27 cellular contexts compared by ENCODE assay signal in the genomic region with DNA sequence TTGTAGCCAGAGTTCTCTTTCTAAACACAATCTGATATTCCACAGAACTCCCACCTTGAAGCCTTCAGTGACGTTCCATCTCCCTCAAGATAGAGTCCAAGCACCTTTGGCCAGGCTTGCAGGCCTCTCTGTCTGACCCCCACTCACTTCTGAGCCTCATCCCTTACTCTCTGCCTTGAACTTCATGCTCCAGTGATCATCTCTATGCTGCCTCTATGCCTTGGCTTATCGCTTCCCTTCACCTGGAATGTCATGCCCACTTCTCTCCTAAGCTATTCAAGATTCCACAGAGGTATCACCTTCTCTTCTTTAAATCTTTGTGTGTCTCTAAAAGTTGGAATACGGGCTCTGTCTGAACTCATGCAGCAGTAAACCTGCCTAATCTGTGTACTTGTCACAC. TPM values are rescaled to one million over a fixed set of nuclear protein-coding genes. Genes with fewer than 3 reads are reported as not detected.
"Had no signal": no experiment of that assay in that cellular context is flagged by ENCODE, and none has a peak within 500 bp of the region (broad histone marks: within the 10 kb centered on the region; RNA-seq: fewer than 3 reads in every experiment).

No MANE protein-coding gene starts in this region.

- H3K27me3 ChIP-seq: colonic mucosa, gastroesophageal sphincter, heart left ventricle, hepatocyte, pancreas, right atrium auricular region, sigmoid colon, thyroid gland, vagina had no signal

- FAIRE-seq: kidney, pancreas had no signal

- H3K4me1 ChIP-seq: colonic mucosa, gastroesophageal sphincter, pancreas, right atrium auricular region, sigmoid colon, stomach, thyroid gland had no signal

- H3K4me2 ChIP-seq: hepatocyte had no signal

- H3K4me1 Mint-ChIP-seq: endodermal cell; naive B cell; stimulated activated effector memory CD8-positive, alpha-beta T cell treated with anti-CD3 and anti-CD28 coated beads, Interleukin-12 subunit alpha, Interleukin-12 subunit beta, amount 100 ng/mL, for 72 hours had no signal

- H3K9me3 ChIP-seq: colonic mucosa, gastroesophageal sphincter, heart left ventricle, pancreas, right atrium auricular region, sigmoid colon, stomach, thyroid gland, vagina had no signal

- H3K9me3 Mint-ChIP-seq: dendritic cell treated with granulocyte-macrophage colony-stimulating factor and Interleukin-4, amounts not matched to agents 40 ng/mL and 50 ng/mL, for 4 days; endodermal cell; memory B cell; naive B cell; natural killer cell treated with Interleukin-12 subunit alpha and Interleukin-12 subunit beta and Interleukin-15 and Interleukin-18, amount 100 ng/mL, for 72 hours; stimulated activated effector memory CD8-positive, alpha-beta T cell treated with anti-CD3 and anti-CD28 coated beads, Interleukin-12 subunit alpha, Interleukin-12 subunit beta, amount 100 ng/mL, for 72 hours had no signal

- H3K4me3 ChIP-seq: colonic mucosa, gastroesophageal sphincter, heart left ventricle, hepatocyte, lung, pancreas, right atrium auricular region, sigmoid colon, stomach, thyroid gland, vagina had no signal

- H3K4me3 Mint-ChIP-seq: dendritic cell treated with granulocyte-macrophage colony-stimulating factor and Interleukin-4, amounts not matched to agents 40 ng/mL and 50 ng/mL, for 4 days; endodermal cell; memory B cell; natural killer cell treated with Interleukin-12 subunit alpha and Interleukin-12 subunit beta and Interleukin-15 and Interleukin-18, amount 100 ng/mL, for 72 hours; stimulated activated effector memory CD8-positive, alpha-beta T cell treated with anti-CD3 and anti-CD28 coated beads, Interleukin-12 subunit alpha, Interleukin-12 subunit beta, amount 100 ng/mL, for 72 hours had no signal

- H3K36me3 Mint-ChIP-seq: memory B cell; naive B cell; natural killer cell treated with Interleukin-12 subunit alpha and Interleukin-12 subunit beta and Interleukin-15 and Interleukin-18, amount 100 ng/mL, for 72 hours; stimulated activated effector memory CD8-positive, alpha-beta T cell treated with anti-CD3 and anti-CD28 coated beads, Interleukin-12 subunit alpha, Interleukin-12 subunit beta, amount 100 ng/mL, for 72 hours had no signal

- H3K79me2 ChIP-seq: hepatocyte had no signal

- H3K27ac ChIP-seq: colonic mucosa, epithelial cell of prostate, gastroesophageal sphincter, heart left ventricle, hepatocyte, pancreas, right atrium auricular region, sigmoid colon, stomach, thyroid gland, vagina had no signal

- H3K36me3 ChIP-seq: colonic mucosa, gastroesophageal sphincter, heart left ventricle, pancreas, right atrium auricular region, sigmoid colon, stomach, thyroid gland, vagina had no signal

- H3K27ac Mint-ChIP-seq: dendritic cell treated with granulocyte-macrophage colony-stimulating factor and Interleukin-4, amounts not matched to agents 40 ng/mL and 50 ng/mL, for 4 days; endodermal cell; memory B cell; natural killer cell treated with Interleukin-12 subunit alpha and Interleukin-12 subunit beta and Interleukin-15 and Interleukin-18, amount 100 ng/mL, for 72 hours; progenitor cell of endocrine pancreas; stimulated activated effector memory CD8-positive, alpha-beta T cell treated with anti-CD3 and anti-CD28 coated beads, Interleukin-12 subunit alpha, Interleukin-12 subunit beta, amount 100 ng/mL, for 72 hours had no signal

- H2AFZ ChIP-seq: hepatocyte had no signal

RNA-seq across cellular contexts. Expression of a gene that starts 13.4 kb away (rescaled TPM):
- total RNA-seq: esophagus mucosa; mononuclear cell; natural killer cell treated with Interleukin-12 subunit alpha and Interleukin-12 subunit beta and Interleukin-15 and Interleukin-18, amount 100 ng/mL, for 72 hours had no signal

RNA-seq across cellular contexts. Expression of a gene that starts 26.0 kb away (rescaled TPM):
- total RNA-seq: colonic mucosa, esophagus mucosa, gastroesophageal sphincter, kidney, left colon, lung, mononuclear cell, pancreas, right atrium auricular region, sigmoid colon, skeletal muscle tissue, stomach, subcutaneous adipose tissue, temporal lobe, thyroid gland, ureter, vagina had no signal
- polyA plus RNA-seq: heart left ventricle, lung, pancreas, stomach had no signal
